Comparison of ENCODE assay signal across 1 cellular context in genomic region chr2:174376967-174377366, GRCh38.
TF ChIP-seq lines count a peak whose summit lies in the region.

No MANE protein-coding gene starts in this region.

TF ChIP-seq in K562, 482 proteins besides CTCF, POLR2A, EP300 and RAD21 (continued from another document):
- no peak for TF ChIP-seq IRF1 (CRISPR knock-in tag; IDR thresholded peaks at IDR 0.05; ENCODE audit: borderline replicate concordance)
- TF ChIP-seq JUNB (CRISPR knock-in tag; conservative IDR thresholded peaks at IDR 0.05), result no peak
- 0 out of 2 replicates have a peak, but pooled peaks have one; percentile 33 for TF ChIP-seq JUN (IDR thresholded peaks at IDR 0.05; ENCODE audit: borderline replicate concordance, low read depth, low read length)
- TF ChIP-seq JUN (CRISPR knock-in tag; IDR thresholded peaks at IDR 0.05; ENCODE audit: borderline replicate concordance), result no peak
- TF ChIP-seq ATF3 (IDR thresholded peaks at IDR 0.05), result peak; percentile 69
- no peak for TF ChIP-seq ATF3 (CRISPR knock-in tag; conservative IDR thresholded peaks at IDR 0.05)
- peak; percentile 65 for TF ChIP-seq ARID1B (IDR thresholded peaks at IDR 0.05)
- no peak for TF ChIP-seq SREBF2 (CRISPR knock-in tag; IDR thresholded peaks at IDR 0.05)
- peak in 1 of 2 experiments; percentile 57; a peak in 2 of 4 replicates for TF ChIP-seq KDM1A (IDR thresholded peaks at IDR 0.05)
- TF ChIP-seq CBFA2T3 (IDR thresholded peaks at IDR 0.05), result peak; percentile 65
- 0 out of 2 replicates have a peak, but pooled peaks have one; percentile 35 for TF ChIP-seq SMARCE1 (IDR thresholded peaks at IDR 0.05)
- TF ChIP-seq ZBTB40 (IDR thresholded peaks at IDR 0.05), result peak; percentile 68
- TF ChIP-seq ZBTB40 (CRISPR knock-in tag; IDR thresholded peaks at IDR 0.05), result no peak
- TF ChIP-seq TRIM25 (IDR thresholded peaks at IDR 0.05; ENCODE audit: borderline replicate concordance), result no peak
- TF ChIP-seq NR2C2 (CRISPR knock-in tag; IDR thresholded peaks at IDR 0.05), result no peak
- no peak for TF ChIP-seq NR2C2 (tag; IDR thresholded peaks at IDR 0.05)
- TF ChIP-seq DPF2 (IDR thresholded peaks at IDR 0.05), result 0 out of 2 replicates have a peak, but pooled peaks have one; percentile 19
- peak; percentile 69; the same call in 1 of the 2 replicates for TF ChIP-seq JUND (IDR thresholded peaks at IDR 0.05; ENCODE audit: borderline replicate concordance, low read depth, low read length)
- TF ChIP-seq JUND (tag; IDR thresholded peaks at IDR 0.05; ENCODE audit: borderline replicate concordance, low read depth, low read length), result peak; percentile 75; the same call in 2 of the 3 replicates
- TF ChIP-seq ZNF274 (IDR thresholded peaks at IDR 0.05; ENCODE audit: borderline replicate concordance, low read depth, low read length), result no peak
- peak; percentile 37; the same call in 1 of the 2 replicates for TF ChIP-seq SMARCA4 (IDR thresholded peaks at IDR 0.05)
- peak; percentile 85 for TF ChIP-seq FOSL1 (tag; conservative IDR thresholded peaks at IDR 0.05)
- peak; percentile 92 for TF ChIP-seq ZNF12 (CRISPR knock-in tag; IDR thresholded peaks at IDR 0.05)
- 0 out of 2 replicates have a peak, but pooled peaks have one; percentile 18 for TF ChIP-seq CBFA2T2 (conservative IDR thresholded peaks at IDR 0.05)
- peak; percentile 36; the same call in 1 of the 2 replicates for TF ChIP-seq TCF3 (CRISPR knock-in tag; IDR thresholded peaks at IDR 0.05)
- no peak for TF ChIP-seq KDM5B (IDR thresholded peaks at IDR 0.05; ENCODE audit: insufficient replicate concordance, low read depth, low read length)
